ENCODE assay signal across 8 cellular contexts in genomic region chr9:111661150-111661801, GRCh38. TPM values are rescaled to one million over a fixed set of nuclear protein-coding genes. Genes with fewer than 3 reads are reported as not detected.
DNase-seq lines count a peak whose midpoint lies in the region; ATAC-seq and TF ChIP-seq lines count a peak whose summit lies in the region.

Gene GNG10, plus strand, starts transcription at chr9:111661605. Its CDS starts 30 bp downstream, at chr9:111661635.

- H3K27me3 ChIP-seq in osteoblast (ENCODE audit: insufficient read depth, low read length) = no peaks in the 10 kb centered on the region

- in situ Hi-C loops in SK-MEL-5 (cut with HindIII; ENCODE audit: low pct_unique_long_range_greater_than_20kb, low sequenced_read_pairs) = no loop called here

- peak within 1 kb of the TSS; percentile 87 for H2AFZ ChIP-seq in osteoblast (ENCODE audit: low read length)

- peak within 1 kb of the TSS; percentile 95 for H3K4me2 ChIP-seq in osteoblast (ENCODE audit: insufficient read depth, low read length)

- ATAC-seq in GM21360 (IDR thresholded peaks at IDR 0.05; ENCODE audit: unreplicated experiment) = peak; percentile 80

- no peaks in the 10 kb centered on the region for H3K36me3 ChIP-seq in osteoblast (ENCODE audit: insufficient read depth, low read length)

- H3K4me3 ChIP-seq in osteoblast (ENCODE audit: insufficient read depth, low read length) = peak within 1 kb of the TSS; percentile 83

- peaks cover 22% of the 10 kb centered on the region for H4K20me1 ChIP-seq in osteoblast (ENCODE audit: insufficient read depth, low read length)

- H3K4me1 ChIP-seq in osteoblast (ENCODE audit: insufficient read depth, low read length) = peaks cover 10% of the 10 kb centered on the region

- H3K27ac ChIP-seq in osteoblast (ENCODE audit: low read depth, low read length) (peak within 1 kb of the TSS; percentile 45), temporal lobe (ENCODE audit: low read depth, low read length) (peak within 1 kb of the TSS; percentile 1)

- DNase-seq in DMS53 (lab: John Stamatoyannopoulos, UW) (peak; percentile 58), HT1080 (ENCODE audit: low read depth) (peak; percentile 42), SK-MEL-5 (ENCODE audit: low read depth, low spot score) (peak; percentile 58), glomerular visceral epithelial cell (ENCODE audit: extremely low spot score) (peak; percentile 69), osteoblast (ENCODE audit: insufficient read length, low spot score, missing footprints) (peak; percentile 98)
- peak; percentile 76 for DNase-seq in activated naive CD4-positive, alpha-beta T cell treated with anti-CD3 and anti-CD28 coated beads, Interleukin-2, amount 50 U/mL, for 16 hours

- no peaks in the 10 kb centered on the region for H3K9me3 ChIP-seq in osteoblast (ENCODE audit: low read depth, low read length)

- TF ChIP-seq CTCF in osteoblast (IDR thresholded peaks at IDR 0.05; ENCODE audit: extremely low read depth, low read depth, low read length) = no peak

- H3K79me2 ChIP-seq in osteoblast (ENCODE audit: insufficient read depth, low read length) = peaks cover 40% of the 10 kb centered on the region

RNA-seq across cellular contexts. Expression of gene GNG10, which starts in this region (rescaled TPM):
- total RNA-seq in HT1080 (2014; rRNA removed; shearing (Covaris generic)) = 67.1 and 72.0 TPM in 2 replicates
- polyA plus RNA-seq in HT1080 (2015; cell fraction: cytosol; rRNA removed) = 108 and 112 TPM in 2 replicates
- 21.8 and 22.5 TPM in 2 replicates for polyA plus RNA-seq in HT1080 (2015; cell fraction: nucleus; rRNA removed)
- 96.2 and 107 TPM in 2 replicates for total RNA-seq in SK-MEL-5 (2014; rRNA removed; shearing (Covaris generic))
- 74.9 and 84.0 TPM in 2 replicates for polyA plus RNA-seq in SK-MEL-5 (2015; cell fraction: cytosol; rRNA removed)
- 9.1 and 11.9 TPM in 2 replicates for polyA plus RNA-seq in SK-MEL-5 (2015; cell fraction: nucleus; rRNA removed)
- 69.1 and 76.0 TPM in 2 replicates for total RNA-seq in osteoblast
- total RNA-seq in temporal lobe = 28.3 TPM

Comparison
In these comparisons a context has a peak if more than half of its experiments do, and no peak if none do; other contexts are left out.
1. Peak in every context shown above with its lines: DNase-seq, ATAC-seq, H3K4me3 ChIP-seq and H3K27ac ChIP-seq.
2. DNase-seq: peak in every context shown above with its lines; median percentile 98 in osteoblast; 76 in activated naive CD4-positive, alpha-beta T cell treated with anti-CD3 and anti-CD28 coated beads, Interleukin-2, amount 50 U/mL, for 16 hours; 69 in glomerular visceral epithelial cell; 58 in DMS53; 58 in SK-MEL-5; 42 in HT1080.